In the genomic region with DNA sequence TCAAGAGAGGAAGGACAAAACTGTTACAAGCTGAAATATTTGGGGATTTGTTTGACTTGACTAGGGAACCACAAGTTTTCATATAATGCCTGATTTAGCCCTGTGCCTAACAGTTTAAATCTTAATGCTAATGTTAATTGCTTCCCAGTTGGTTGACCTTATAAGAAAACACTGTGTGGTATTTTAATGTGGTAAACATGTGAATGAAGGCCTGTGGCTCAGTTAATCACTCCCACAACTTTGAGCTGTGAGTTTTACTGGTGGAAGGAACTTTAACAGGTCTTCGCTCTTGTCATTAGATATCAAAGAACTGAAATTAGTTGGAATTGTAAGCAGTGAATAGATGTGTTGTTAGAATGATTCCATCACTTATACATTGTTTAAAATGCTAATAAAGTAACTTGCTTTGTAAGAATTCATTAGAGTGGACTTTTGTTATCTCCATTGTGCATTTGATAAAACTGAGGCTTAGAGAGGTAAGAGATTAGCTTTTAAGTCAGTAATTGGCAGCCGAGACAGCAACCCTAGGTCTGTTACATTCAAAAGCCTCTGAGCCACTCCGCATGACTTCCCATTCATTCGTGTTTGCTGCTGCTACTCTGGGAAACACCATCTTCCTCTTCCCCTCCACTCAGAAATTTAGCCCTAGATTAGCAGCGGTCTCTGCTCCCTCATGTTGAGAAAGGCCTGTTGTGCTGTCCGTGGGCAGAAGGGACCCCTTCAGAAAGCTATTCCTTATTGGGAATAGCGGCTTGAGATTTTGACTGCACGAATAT, we compare ENCODE assay signal across 8 cellular contexts. TPM values are rescaled to one million over a fixed set of nuclear protein-coding genes. Genes with fewer than 3 reads are reported as not detected.
DNase-seq lines count a peak whose midpoint lies in the region; ATAC-seq and TF ChIP-seq lines count a peak whose summit lies in the region.

No MANE protein-coding gene starts in this region.

- peaks cover 0 to 18% of the 10 kb centered on the region in 2 donors for H3K4me1 ChIP-seq in right atrium auricular region

- H3K4me3 Mint-ChIP-seq in activated naive CD8-positive, alpha-beta T cell treated with anti-CD3 and anti-CD28 coated beads, Interleukin-2, amount 10 ng/mL, durations not matched to agents 7 days and 5 days, result peak overlapping the region; percentile 97
- H3K4me3 Mint-ChIP-seq in stimulated activated naive B cell treated with anti-CD40 and anti-IgM and Interleukin-4, amounts not matched to agents 10 μg/mL and 1 μg/mL and 100 μg/mL, for 72 hours, result peak overlapping the region; percentile 93 to 97

- peak overlapping the region; percentile 97 to 98 for H3K27ac ChIP-seq in right atrium auricular region

- H3K27me3 Mint-ChIP-seq in activated naive CD8-positive, alpha-beta T cell treated with anti-CD3 and anti-CD28 coated beads, Interleukin-2, amount 10 ng/mL, durations not matched to agents 7 days and 5 days, result no peaks in the 10 kb centered on the region
- H3K27me3 Mint-ChIP-seq in stimulated activated naive B cell treated with anti-CD40 and anti-IgM and Interleukin-4, amounts not matched to agents 10 μg/mL and 1 μg/mL and 100 μg/mL, for 72 hours, result no peaks in the 10 kb centered on the region

- H3K4me1 Mint-ChIP-seq in activated naive CD8-positive, alpha-beta T cell treated with anti-CD3 and anti-CD28 coated beads, Interleukin-2, amount 10 ng/mL, durations not matched to agents 7 days and 5 days, result peaks cover 27% of the 10 kb centered on the region
- peaks cover 14 to 21% of the 10 kb centered on the region in 2 donors for H3K4me1 Mint-ChIP-seq in stimulated activated naive B cell treated with anti-CD40 and anti-IgM and Interleukin-4, amounts not matched to agents 10 μg/mL and 1 μg/mL and 100 μg/mL, for 72 hours

- H3K9me3 ChIP-seq in right atrium auricular region, result no peaks in the 10 kb centered on the region

- no peaks in the 10 kb centered on the region for H3K27me3 ChIP-seq in right atrium auricular region

- POLR2A ChIA-PET in activated naive CD8-positive, alpha-beta T cell treated with anti-CD3 and anti-CD28 coated beads, Interleukin-2, amount 10 ng/mL, durations not matched to agents 7 days and 5 days (lab: Charles Lee), result interaction anchor here (0.6 kb wide), 1 partner anchor 10 kb away, joined by 5 read pairs; no protein-coding TSS in a partner anchor

- no peak for ATAC-seq in activated naive CD8-positive, alpha-beta T cell treated with anti-CD3 and anti-CD28 coated beads, Interleukin-2, amount 10 ng/mL, durations not matched to agents 7 days and 5 days (ENCODE audit: low read depth)
- ATAC-seq in stimulated activated naive B cell treated with anti-CD40 and anti-IgM and Interleukin-4, amounts not matched to agents 10 μg/mL and 1 μg/mL and 100 μg/mL, for 72 hours (replicated peaks), result peak in 1 of 2 donors; percentile 31

- H3K36me3 ChIP-seq in right atrium auricular region, result no peaks in the 10 kb centered on the region

- no peak for DNase-seq in right atrium auricular region (ENCODE audit: low spot score)
- no peak for DNase-seq in cardiac septum (ENCODE audit: low spot score)
- DNase-seq in NCI-H2227 treated with DMSO at 0.1 percent for 48 hours (lab: John Stamatoyannopoulos, UW), result peak; percentile 32
- no peak for DNase-seq in activated naive CD8-positive, alpha-beta T cell treated with anti-CD3 and anti-CD28 coated beads, Interleukin-2, amount 10 ng/mL, durations not matched to agents 7 days and 5 days
- peak; percentile 36 for DNase-seq in inferior parietal cortex (ENCODE audit: extremely low spot score)
- DNase-seq in stimulated activated naive B cell treated with anti-CD40 and anti-IgM and Interleukin-4, amounts not matched to agents 10 μg/mL and 1 μg/mL and 100 μg/mL, for 72 hours, result no peak
- no peak for DNase-seq in stimulated activated CD4-positive, alpha-beta T cell treated with anti-CD3 and anti-CD28 coated beads, Interleukin-4, amount 100 ng/mL, for 1 hour
- DNase-seq in stimulated activated CD4-positive, alpha-beta T cell treated with anti-CD3 and anti-CD28 coated beads, Interleukin-4, amount 100 ng/mL, for 4 hours, result no peak

- no peaks in the 10 kb centered on the region for H3K9me3 Mint-ChIP-seq in activated naive CD8-positive, alpha-beta T cell treated with anti-CD3 and anti-CD28 coated beads, Interleukin-2, amount 10 ng/mL, durations not matched to agents 7 days and 5 days
- no peaks in the 10 kb centered on the region for H3K9me3 Mint-ChIP-seq in stimulated activated naive B cell treated with anti-CD40 and anti-IgM and Interleukin-4, amounts not matched to agents 10 μg/mL and 1 μg/mL and 100 μg/mL, for 72 hours

- peak overlapping the region; percentile 95 to 96 for H3K4me3 ChIP-seq in right atrium auricular region

- intact Hi-C loops in cardiac septum (cut with DNase I), result no loop called here

- no peak overlapping the region for H3K27ac Mint-ChIP-seq in activated naive CD8-positive, alpha-beta T cell treated with anti-CD3 and anti-CD28 coated beads, Interleukin-2, amount 10 ng/mL, durations not matched to agents 7 days and 5 days
- peak overlapping the region; percentile 95 for H3K27ac Mint-ChIP-seq in stimulated activated naive B cell treated with anti-CD40 and anti-IgM and Interleukin-4, amounts not matched to agents 10 μg/mL and 1 μg/mL and 100 μg/mL, for 72 hours

- no peak for TF ChIP-seq CTCF in right atrium auricular region (IDR thresholded peaks at IDR 0.05)

- peaks cover 4% of the 10 kb centered on the region for H3K36me3 Mint-ChIP-seq in activated naive CD8-positive, alpha-beta T cell treated with anti-CD3 and anti-CD28 coated beads, Interleukin-2, amount 10 ng/mL, durations not matched to agents 7 days and 5 days
- peaks cover 7 to 21% of the 10 kb centered on the region in 2 donors for H3K36me3 Mint-ChIP-seq in stimulated activated naive B cell treated with anti-CD40 and anti-IgM and Interleukin-4, amounts not matched to agents 10 μg/mL and 1 μg/mL and 100 μg/mL, for 72 hours

RNA-seq across cellular contexts. Expression of gene TBK1, which starts 1.0 kb away (rescaled TPM):
- 10 to 100 TPM; 11.3 to 12.2 TPM for total RNA-seq in right atrium auricular region
- 13.8 TPM for total RNA-seq in cardiac septum
- 10 to 100 TPM; 25.2 to 29.8 TPM for total RNA-seq in activated naive CD8-positive, alpha-beta T cell treated with anti-CD3 and anti-CD28 coated beads, Interleukin-2, amount 10 ng/mL, durations not matched to agents 7 days and 5 days

RNA-seq across cellular contexts. Expression of gene XPOT, which starts 46.7 kb away (rescaled TPM):
- total RNA-seq in right atrium auricular region (10 to 100 TPM; 16.1 to 16.9 TPM), cardiac septum (30.6 TPM)
- 100 to 1,000 TPM in 1 of 2 experiments, 10 to 100 TPM in 1; 98.7 to 107 TPM for total RNA-seq in activated naive CD8-positive, alpha-beta T cell treated with anti-CD3 and anti-CD28 coated beads, Interleukin-2, amount 10 ng/mL, durations not matched to agents 7 days and 5 days

Comparison
In these comparisons a context has a peak if more than half of its experiments do, and no peak if none do; other contexts are left out.
1. DNase-seq: peak in NCI-H2227 treated with DMSO at 0.1 percent for 48 hours (single experiment) and inferior parietal cortex (single experiment); none in right atrium auricular region (single experiment), cardiac septum (single experiment), activated naive CD8-positive, alpha-beta T cell treated with anti-CD3 and anti-CD28 coated beads, Interleukin-2, amount 10 ng/mL, durations not matched to agents 7 days and 5 days (single experiment), stimulated activated naive B cell treated with anti-CD40 and anti-IgM and Interleukin-4, amounts not matched to agents 10 μg/mL and 1 μg/mL and 100 μg/mL, for 72 hours (single experiment), stimulated activated CD4-positive, alpha-beta T cell treated with anti-CD3 and anti-CD28 coated beads, Interleukin-4, amount 100 ng/mL, for 1 hour (single experiment) and stimulated activated CD4-positive, alpha-beta T cell treated with anti-CD3 and anti-CD28 coated beads, Interleukin-4, amount 100 ng/mL, for 4 hours (0 of 2).